Comparison of ENCODE assay signal across 19 cellular contexts in genomic region chr4:153327247-153327646, GRCh38. TPM values are rescaled to one million over a fixed set of nuclear protein-coding genes. Genes with fewer than 3 reads are reported as not detected.
DNase-seq lines count a peak whose midpoint lies in the region; ATAC-seq and TF ChIP-seq lines count a peak whose summit lies in the region.
"Had no signal": no experiment of that assay in that cellular context is flagged by ENCODE, and none has a peak within 500 bp of the region (broad histone marks: within the 10 kb centered on the region; RNA-seq: fewer than 3 reads in every experiment).

No MANE protein-coding gene starts in this region.

- H3K27me3 Mint-ChIP-seq in naive B cell, result no peaks in the 10 kb centered on the region
- no peaks in the 10 kb centered on the region for H3K27me3 Mint-ChIP-seq in activated CD4-positive, alpha-beta memory T cell treated with anti-CD3 and anti-CD28 coated beads for 36 hours
- H3K27me3 Mint-ChIP-seq: T-helper 17 cell had no signal

- ATAC-seq in HG03354 (IDR thresholded peaks at IDR 0.05; ENCODE audit: poor library complexity, severe bottlenecking, unreplicated experiment) (peak; percentile 45), naive B cell (ENCODE audit: low read depth in 2 of 2) (no peak)
- ATAC-seq: CD8-positive, alpha-beta T cell; T-helper 17 cell had no signal

- peak; percentile 24 for DNase-seq in GM10248 (ENCODE audit: extremely low spot score)
- peak; percentile 19 for DNase-seq in GM20000 (ENCODE audit: low spot score)
- no peak for DNase-seq in naive B cell
- DNase-seq in activated CD4-positive, alpha-beta memory T cell treated with anti-CD3 and anti-CD28 coated beads for 36 hours, result no peak
- DNase-seq in stimulated activated CD4-positive, alpha-beta T cell treated with anti-CD3 and anti-CD28 coated beads, Interleukin-2, amount 100 ng/mL, for 24 hours, result no peak
- no peak for DNase-seq in NCI-H146 treated with DMSO at 0.1 percent for 48 hours (lab: John Stamatoyannopoulos, UW; ENCODE audit: unreplicated experiment)
- no peak for DNase-seq in HCEC 1CT
- DNase-seq: ACHN; BE2C; CD8-positive, alpha-beta T cell; H7; KG1; NCI-H1092 treated with DMSO at 0.1 percent for 48 hours; NCI-H1694 treated with DMSO at 0.1 percent for 48 hours; NCI-H446; NCI-H774; SHP77 treated with DMSO at 0.1 percent for 48 hours; T-helper 17 cell had no signal

- H3K27ac Mint-ChIP-seq in naive B cell, result peak overlapping the region in 2 of 6 donors; percentile 53 to 56
- H3K27ac Mint-ChIP-seq in activated CD4-positive, alpha-beta memory T cell treated with anti-CD3 and anti-CD28 coated beads for 36 hours, result no peak overlapping the region
- H3K27ac Mint-ChIP-seq: CD8-positive, alpha-beta T cell had no signal

- CTCF ChIA-PET in GM10248 (lab: Yijun Ruan, JAX), result interaction anchor here (1.0 to 1.5 kb wide), 3 partner anchors 8 to 316 kb away, joined by 3 to 4 read pairs (median 3); no protein-coding TSS in a partner anchor
- CTCF ChIA-PET in activated CD4-positive, alpha-beta memory T cell treated with anti-CD3 and anti-CD28 coated beads for 36 hours (lab: Charles Lee), result interaction anchor here (2.1 kb wide), 1 partner anchor 184 kb away, joined by 7 read pairs; no protein-coding TSS in a partner anchor

- TF ChIP-seq CTCF in GM10248 (IDR thresholded peaks at IDR 0.05; ENCODE audit: control extremely low read depth, extremely low read depth, low read depth, missing control alignments) (no peak), GM20000 (IDR thresholded peaks at IDR 0.05; ENCODE audit: extremely low read depth, missing control alignments) (no peak)

- POLR2A ChIA-PET in GM10248 (lab: Yijun Ruan, JAX), result no interaction called here
- POLR2A ChIA-PET in activated CD4-positive, alpha-beta memory T cell treated with anti-CD3 and anti-CD28 coated beads for 36 hours (lab: Charles Lee), result no interaction called here

- H3K4me1 Mint-ChIP-seq in naive B cell, result peaks cover 0 to 9% (median 0%) of the 10 kb centered on the region in 3 donors
- H3K4me1 Mint-ChIP-seq in activated CD4-positive, alpha-beta memory T cell treated with anti-CD3 and anti-CD28 coated beads for 36 hours (ENCODE audit: low read depth), result no peaks in the 10 kb centered on the region
- H3K4me1 Mint-ChIP-seq: T-helper 17 cell had no signal

- peak overlapping the region in 5 of 8 donors; percentile 25 to 83 (median 29) for H3K4me3 Mint-ChIP-seq in naive B cell
- H3K4me3 Mint-ChIP-seq in activated CD4-positive, alpha-beta memory T cell treated with anti-CD3 and anti-CD28 coated beads for 36 hours, result no peak overlapping the region
- H3K4me3 Mint-ChIP-seq: CD8-positive, alpha-beta T cell; T-helper 17 cell had no signal

- intact Hi-C loops in activated CD4-positive, alpha-beta memory T cell treated with anti-CD3 and anti-CD28 coated beads for 36 hours (cut with micrococcal nuclease), result no loop called here

- H3K36me3 Mint-ChIP-seq in naive B cell, result no peaks in the 10 kb centered on the region
- H3K36me3 Mint-ChIP-seq in activated CD4-positive, alpha-beta memory T cell treated with anti-CD3 and anti-CD28 coated beads for 36 hours, result no peaks in the 10 kb centered on the region
- H3K36me3 Mint-ChIP-seq: CD8-positive, alpha-beta T cell had no signal

- H3K9me3 Mint-ChIP-seq in naive B cell, result no peaks in the 10 kb centered on the region
- H3K9me3 Mint-ChIP-seq in activated CD4-positive, alpha-beta memory T cell treated with anti-CD3 and anti-CD28 coated beads for 36 hours, result no peaks in the 10 kb centered on the region
- H3K9me3 Mint-ChIP-seq: CD8-positive, alpha-beta T cell had no signal

RNA-seq across cellular contexts. Expression of gene MND1, which starts 17.2 kb away (rescaled TPM):
- polyA plus RNA-seq in naive B cell (ENCODE audit: low read depth in 6 of 6), result under 1 TPM in 2 of 6 donors, not detected in 4; 0.31 to 0.78 TPM
- 10 to 100 TPM; 32.0 to 36.1 TPM for total RNA-seq in activated CD4-positive, alpha-beta memory T cell treated with anti-CD3 and anti-CD28 coated beads for 36 hours
- total RNA-seq: CD8-positive, alpha-beta T cell; T-helper 17 cell had no signal

Comparison
In these comparisons a context has a peak if more than half of its experiments do, and no peak if none do; other contexts are left out.
1. DNase-seq: peak in GM10248 (single experiment) and GM20000 (single experiment); none in naive B cell (single experiment), activated CD4-positive, alpha-beta memory T cell treated with anti-CD3 and anti-CD28 coated beads for 36 hours (single experiment), stimulated activated CD4-positive, alpha-beta T cell treated with anti-CD3 and anti-CD28 coated beads, Interleukin-2, amount 100 ng/mL, for 24 hours (0 of 2), NCI-H146 treated with DMSO at 0.1 percent for 48 hours (single experiment) and HCEC 1CT (single experiment).